11 cellular contexts compared by ENCODE assay signal in the genomic region with DNA sequence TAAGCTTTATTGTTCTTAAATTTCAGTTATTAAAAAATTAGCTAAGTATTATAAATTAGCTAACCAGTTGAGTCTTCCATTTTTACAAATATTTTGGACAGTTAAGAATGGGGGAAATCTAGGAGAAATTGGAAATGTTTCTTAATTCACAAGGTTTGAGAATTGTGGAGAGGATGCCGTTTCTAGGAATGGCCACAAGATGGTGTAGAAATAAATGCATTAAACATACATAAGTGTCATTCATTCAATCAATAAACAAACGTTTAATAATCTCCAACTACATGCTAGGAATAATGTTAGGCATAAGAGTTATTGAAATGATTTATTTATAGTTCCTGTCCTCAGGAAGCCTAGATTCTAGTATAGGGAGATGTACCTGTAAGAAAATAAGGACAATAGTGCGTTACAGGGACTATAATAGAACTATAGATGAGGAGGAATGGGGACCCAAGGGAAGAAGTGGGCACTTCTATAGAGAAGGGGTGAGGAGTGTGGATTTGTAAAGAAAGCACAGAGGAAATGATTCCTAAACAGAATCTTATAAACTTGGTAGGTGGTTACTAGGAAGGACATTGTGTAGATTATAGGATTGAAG.
DNase-seq lines count a peak whose midpoint lies in the region; ATAC-seq and TF ChIP-seq lines count a peak whose summit lies in the region.
"Had no signal": no experiment of that assay in that cellular context is flagged by ENCODE, and none has a peak within 500 bp of the region (broad histone marks: within the 10 kb centered on the region; RNA-seq: fewer than 3 reads in every experiment).

No MANE protein-coding gene starts in this region.

- peak overlapping the region; percentile 77 for H3K27ac Mint-ChIP-seq in endodermal cell
- H3K27ac Mint-ChIP-seq: natural killer cell had no signal

- no peak overlapping the region for H3K4me3 Mint-ChIP-seq in endodermal cell
- H3K4me3 Mint-ChIP-seq: natural killer cell had no signal

- no peaks in the 10 kb centered on the region for H3K27me3 Mint-ChIP-seq in endodermal cell (ENCODE audit: insufficient read depth)

- no peak for DNase-seq in GM10266 (ENCODE audit: extremely low spot score)
- peak; percentile 29 for DNase-seq in NAMALWA (ENCODE audit: low spot score)
- DNase-seq in endodermal cell = no peak
- peak; percentile 61 for DNase-seq in pons (ENCODE audit: low spot score)
- no peak for DNase-seq in activated gamma-delta T cell treated with Interleukin-2 at 50 U/mL for 16 hours
- DNase-seq in glomerular visceral epithelial cell (ENCODE audit: extremely low spot score) = no peak
- no peak for DNase-seq in GM19238 (ENCODE audit: insufficient read length, low spot score)
- DNase-seq: natural killer cell, NCI-H1417 treated with DMSO at 0.1 percent for 48 hours had no signal

- H3K4me3 ChIP-seq in endodermal cell (ENCODE audit: low read length) = peak overlapping the region; percentile 47
- H3K4me3 ChIP-seq: SK-N-MC had no signal

- 78 to 88% methylated on average over 1 to 2 of the region's 3 CpGs for WGBS in endodermal cell (ENCODE audit: insufficient coverage in 1 of 2, insufficient read length in 1 of 2), 2 experiments

- peaks cover 33% of the 10 kb centered on the region for H3K4me1 ChIP-seq in endodermal cell (ENCODE audit: control insufficient read depth, insufficient read depth, low read length)

- H3K36me3 ChIP-seq in endodermal cell (ENCODE audit: control insufficient read depth, insufficient read depth, low read length) = no peaks in the 10 kb centered on the region

- peak; percentile 41 for TF ChIP-seq CTCF in GM10266 (IDR thresholded peaks at IDR 0.05; ENCODE audit: control insufficient read depth, insufficient read depth, low read depth, missing control alignments)
- TF ChIP-seq CTCF in endodermal cell (conservative IDR thresholded peaks at IDR 0.05) = peak; percentile 75

- peaks cover 25% of the 10 kb centered on the region for H3K36me3 Mint-ChIP-seq in endodermal cell (ENCODE audit: low read depth)
- H3K36me3 Mint-ChIP-seq: natural killer cell had no signal

- H3K27ac ChIP-seq in endodermal cell (ENCODE audit: low read depth, low read length) = no peak overlapping the region
- H3K27ac ChIP-seq: SK-N-MC had no signal

- H3K4me1 Mint-ChIP-seq in endodermal cell = peaks cover 29% of the 10 kb centered on the region
- H3K4me1 Mint-ChIP-seq: natural killer cell had no signal

- no peak overlapping the region for H3K9ac ChIP-seq in endodermal cell (ENCODE audit: extremely low read depth, low read length, poor library complexity, severe bottlenecking)

- H3K27me3 ChIP-seq in endodermal cell (ENCODE audit: control insufficient read depth, insufficient read depth, low read length, poor library complexity, severe bottlenecking) = no peaks in the 10 kb centered on the region

- no peaks in the 10 kb centered on the region for H3K9me3 Mint-ChIP-seq in endodermal cell

- no peak for ATAC-seq in HG03571 (IDR thresholded peaks at IDR 0.05; ENCODE audit: unreplicated experiment)
- ATAC-seq: natural killer cell had no signal

- H3K9me3 ChIP-seq in endodermal cell (ENCODE audit: control insufficient read depth, low read length) = no peaks in the 10 kb centered on the region

Comparison
In these comparisons a context has a peak if more than half of its experiments do, and no peak if none do; other contexts are left out.
1. DNase-seq: peak in NAMALWA (single experiment) and pons (single experiment); none in GM10266 (single experiment), endodermal cell (single experiment), activated gamma-delta T cell treated with Interleukin-2 at 50 U/mL for 16 hours (single experiment), glomerular visceral epithelial cell (single experiment) and GM19238 (single experiment).